Comparison of ENCODE assay signal across 23 cellular contexts in genomic region chr1:168271636-168272035, GRCh38. TPM values are rescaled to one million over a fixed set of nuclear protein-coding genes. Genes with fewer than 3 reads are reported as not detected.
DNase-seq lines count a peak whose midpoint lies in the region; ATAC-seq and TF ChIP-seq lines count a peak whose summit lies in the region.
"Had no signal": no experiment of that assay in that cellular context is flagged by ENCODE, and none has a peak within 500 bp of the region (broad histone marks: within the 10 kb centered on the region; RNA-seq: fewer than 3 reads in every experiment).

No MANE protein-coding gene starts in this region.

- no peak overlapping the region for H3K4me3 ChIP-seq in HCT116 (replicated peaks in 1 of 2; ENCODE audit: low read depth in 1 of 2, low read length in 2 of 2)
- H3K4me3 ChIP-seq in mucosa of descending colon: no peak overlapping the region
- no peak overlapping the region for H3K4me3 ChIP-seq in SK-N-SH (ENCODE audit: low read depth in 2 of 2, low read length in 1 of 2)
- H3K4me3 ChIP-seq: A549; BLaER1 treated with 17β-estradiol and CSF1 and Interleukin-3, amounts not matched to agents 10 nM and 100 nM; Peyer's patch had no signal

- BruUV-seq in HCT116 (replicated peaks; lab: Mats Ljungman, UMichigan): no TSS peak

- POLR2A ChIA-PET in HCT116 (lab: Charles Lee): no interaction called here
- POLR2A ChIA-PET in RWPE1 (lab: Yijun Ruan, JAX; ENCODE audit: low non-redundant PET): no interaction called here
- POLR2A ChIA-PET in SK-N-SH (lab: Yijun Ruan, JAX): no interaction called here

- TF ChIP-seq POLR2A in HCT116 (IDR thresholded peaks at IDR 0.05; ENCODE audit: borderline replicate concordance, extremely low read depth, insufficient read depth, insufficient read length): no peak

- H3K9me2 ChIP-seq in HCT116 (ENCODE audit: insufficient read depth): no peaks in the 10 kb centered on the region
- H3K9me2 ChIP-seq in SK-N-SH: no peaks in the 10 kb centered on the region

- H2AFZ ChIP-seq in HCT116 (ENCODE audit: low read depth, low read length, poor library complexity, severe bottlenecking) (no peak overlapping the region), SK-N-SH (ENCODE audit: low read depth) (no peak overlapping the region)

- TF ChIP-seq CTCF in HCT116 (IDR thresholded peaks at IDR 0.05 in 2 of 3, conservative IDR thresholded peaks at IDR 0.05 in 1 of 3; ENCODE audit: borderline replicate concordance in 1 of 3, insufficient read depth in 1 of 3, low read depth in 2 of 3, low read length in 2 of 3) (no peak), RWPE1 (conservative IDR thresholded peaks at IDR 0.05; ENCODE audit: low read depth) (no peak), foreskin keratinocyte (conservative IDR thresholded peaks at IDR 0.05) (no peak), mucosa of descending colon (IDR thresholded peaks at IDR 0.05) (no peak), SK-N-SH (IDR thresholded peaks at IDR 0.05) (no peak)

- no peaks in the 10 kb centered on the region for H3K27me3 ChIP-seq in HCT116 (ENCODE audit: insufficient read depth, low read length)
- no peaks in the 10 kb centered on the region for H3K27me3 ChIP-seq in foreskin keratinocyte
- H3K27me3 ChIP-seq in SK-N-SH (ENCODE audit: insufficient read depth): no peaks in the 10 kb centered on the region
- H3K27me3 ChIP-seq: BLaER1 treated with 17β-estradiol and CSF1 and Interleukin-3, amounts not matched to agents 10 nM and 100 nM; Peyer's patch had no signal

- H3K79me2 ChIP-seq in HCT116 (ENCODE audit: insufficient read depth, low read length): no peaks in the 10 kb centered on the region
- H3K79me2 ChIP-seq in SK-N-SH (ENCODE audit: insufficient read depth): 0 out of 2 replicates have a peak, but pooled peaks cover 5% of the 10 kb centered on the region

- H4K20me1 ChIP-seq in HCT116 (ENCODE audit: insufficient read depth): no peaks in the 10 kb centered on the region
- H4K20me1 ChIP-seq in SK-N-SH (ENCODE audit: insufficient read depth): no peaks in the 10 kb centered on the region
- H4K20me1 ChIP-seq: BLaER1 treated with 17β-estradiol and CSF1 and Interleukin-3, amounts not matched to agents 10 nM and 100 nM had no signal

- peak; percentile 5 for DNase-seq in DMS79 (lab: John Stamatoyannopoulos, UW)
- peak; percentile 34 for DNase-seq in HCT116 (ENCODE audit: low read depth, low spot score)
- peak; percentile 73 for DNase-seq in RWPE1 (ENCODE audit: low spot score)
- DNase-seq in foreskin keratinocyte: peak; percentile 41 to 66
- no peak for DNase-seq in mucosa of descending colon
- DNase-seq in HuH-7.5 (ENCODE audit: low spot score): no peak
- no peak for DNase-seq in SK-N-SH
- DNase-seq: AML-193; CD4-positive, alpha-beta T cell; GDM1; HCEC 1CT; KBM-7; MM.1S; NCI-H2029 treated with DMSO at 0.1 percent for 48 hours; NCI-H524; NCI-H774; Peyer's patch; T-helper 2 cell had no signal

- CTCF ChIA-PET in HCT116 (lab: Charles Lee) (no interaction called here), RWPE1 (lab: Yijun Ruan, JAX) (no interaction called here), SK-N-SH (lab: Yijun Ruan, JAX) (no interaction called here)

- ATAC-seq in HCT116 (peak; percentile 78), foreskin keratinocyte (peak; percentile 46), mucosa of descending colon (no peak), HG03135 (IDR thresholded peaks at IDR 0.05; ENCODE audit: unreplicated experiment) (no peak)
- ATAC-seq: A549, HepG2, SK-N-SH treated with all-trans-retinoic acid at 6 μM for 48 hours had no signal

- H3K36me3 ChIP-seq in HCT116 (ENCODE audit: control insufficient read depth in 1 of 2, insufficient read depth in 2 of 2, low read length in 2 of 2): no peaks in the 10 kb centered on the region
- H3K36me3 ChIP-seq in mucosa of descending colon (ENCODE audit: low read depth): no peaks in the 10 kb centered on the region
- no peaks in the 10 kb centered on the region for H3K36me3 ChIP-seq in SK-N-SH (replicated peaks in 1 of 2; ENCODE audit: control insufficient read depth in 1 of 2, insufficient read depth in 2 of 2, low read length in 1 of 2)
- H3K36me3 ChIP-seq: Peyer's patch had no signal

- peak overlapping the region; percentile 21 for H3K4me2 ChIP-seq in HCT116 (ENCODE audit: low read length)
- no peak overlapping the region for H3K4me2 ChIP-seq in SK-N-SH
- H3K4me2 ChIP-seq: A549; BLaER1 treated with 17β-estradiol and CSF1 and Interleukin-3, amounts not matched to agents 10 nM and 100 nM had no signal

- RAD21 ChIA-PET in HCT116 (lab: Charles Lee; ENCODE audit: low non-redundant PET in 1 of 2, low total read pairs in 2 of 2, uncharacterized antibody in 2 of 2, unreplicated experiment in 2 of 2): no interaction called here

- no peak overlapping the region for H3K27ac ChIP-seq in HCT116 (ENCODE audit: low read depth, low read length)
- no peak overlapping the region for H3K27ac ChIP-seq in RWPE1
- H3K27ac ChIP-seq in foreskin keratinocyte: no peak overlapping the region
- no peak overlapping the region for H3K27ac ChIP-seq in SK-N-SH (ENCODE audit: low read depth in 2 of 2, low read length in 1 of 2)
- H3K27ac ChIP-seq: A549; BLaER1 treated with 17β-estradiol and CSF1 and Interleukin-3, amounts not matched to agents 10 nM and 100 nM; Peyer's patch had no signal

- TF ChIP-seq EP300 in SK-N-SH (IDR thresholded peaks at IDR 0.05; ENCODE audit: borderline replicate concordance in 1 of 2, low read depth in 1 of 2, low read length in 1 of 2): no peak

- no peaks in the 10 kb centered on the region for H3K9me3 ChIP-seq in HCT116 (ENCODE audit: control insufficient read depth in 1 of 2, insufficient read depth in 1 of 2, low read depth in 1 of 2, low read length in 2 of 2)
- no peaks in the 10 kb centered on the region for H3K9me3 ChIP-seq in mucosa of descending colon
- H3K9me3 ChIP-seq in SK-N-SH: no peaks in the 10 kb centered on the region
- H3K9me3 ChIP-seq: A549, Peyer's patch had no signal

- H3K4me1 ChIP-seq in HCT116 (ENCODE audit: control insufficient read depth in 1 of 2, insufficient read depth in 2 of 2, low read length in 2 of 2) (peaks cover 8 to 11% of the 10 kb centered on the region in 2 experiments), foreskin keratinocyte (peaks cover 5% of the 10 kb centered on the region), mucosa of descending colon (ENCODE audit: low read depth) (no peaks in the 10 kb centered on the region), SK-N-SH (ENCODE audit: control insufficient read depth in 1 of 2, insufficient read depth in 2 of 2, low read depth in 1 of 2, low read length in 1 of 2) (peaks cover 0 to 3% of the 10 kb centered on the region in 2 experiments; a peak in 1 of 4 replicates)
- H3K4me1 ChIP-seq: A549, Peyer's patch had no signal

- intact Hi-C loops in HCT116 (cut with micrococcal nuclease) (no loop called here), mucosa of descending colon (cut with DNase I, micrococcal nuclease) (no loop called here)

- WGBS in SK-N-SH (ENCODE audit: low lambda C conversion rate): 31% methylated on average over 1 of the region's 1 CpG

- H3F3A ChIP-seq in SK-N-SH (replicated peaks; ENCODE audit: insufficient read depth): peaks cover 3% of the 10 kb centered on the region

- TF ChIP-seq RAD21 in HCT116 (IDR thresholded peaks at IDR 0.05; ENCODE audit: low read depth): no peak
- no peak for TF ChIP-seq RAD21 in SK-N-SH (IDR thresholded peaks at IDR 0.05; ENCODE audit: low read length)

- no peak overlapping the region for H3K9ac ChIP-seq in HCT116 (ENCODE audit: low read length)
- no peak overlapping the region for H3K9ac ChIP-seq in SK-N-SH
- H3K9ac ChIP-seq: BLaER1 treated with 17β-estradiol and CSF1 and Interleukin-3, amounts not matched to agents 10 nM and 100 nM had no signal

TF ChIP-seq in HCT116, 20 proteins besides CTCF, POLR2A, EP300 and RAD21:
- peak; percentile 63 for TF ChIP-seq CEBPB (IDR thresholded peaks at IDR 0.05; ENCODE audit: low read depth)
- peak; percentile 62 for TF ChIP-seq SP1 (IDR thresholded peaks at IDR 0.05; ENCODE audit: low read depth)
- TF ChIP-seq YY1 (IDR thresholded peaks at IDR 0.05; ENCODE audit: extremely low read depth, insufficient replicate concordance, low read depth, low read length): no peak
- 0 out of 2 replicates have a peak, but pooled peaks have one; percentile 15 for TF ChIP-seq CBX3 (IDR thresholded peaks at IDR 0.05; ENCODE audit: low read depth)

TF ChIP-seq in SK-N-SH, 30 proteins besides CTCF, POLR2A, EP300 and RAD21:
- no peak for TF ChIP-seq GATA2 (CRISPR knock-in tag; IDR thresholded peaks at IDR 0.05)

RNA-seq across cellular contexts. Expression of gene TBX19, which starts 9.0 kb away (rescaled TPM):
- 3.0 TPM for total RNA-seq in HCT116 (2021; ENCODE audit: unreplicated experiment)
- 2.2 and 2.8 TPM in 2 replicates for polyA plus RNA-seq in HCT116 (2012)
- total RNA-seq in foreskin keratinocyte: 0.24 and 0.32 TPM in 2 replicates
- 0.35 and 0.37 TPM in 2 replicates for polyA plus RNA-seq in foreskin keratinocyte
- total RNA-seq in mucosa of descending colon: 1 to 10 TPM; 1.1 to 2.6 (median 2.3) TPM
- 2.7 and 3.5 TPM in 2 replicates for polyA plus RNA-seq in SK-N-SH (2012; rRNA removed)
- 1.6 and 1.7 TPM in 2 replicates for polyA plus RNA-seq in SK-N-SH (2012; cell fraction: cytosol; rRNA removed)
- polyA plus RNA-seq in SK-N-SH (2012; cell fraction: nucleus; rRNA removed): 8.1 and 13.1 TPM in 2 replicates

RNA-seq across cellular contexts. Expression of gene SFT2D2, which starts 45.8 kb away (rescaled TPM):
- total RNA-seq in HCT116 (2021; ENCODE audit: unreplicated experiment): 57.5 TPM
- 7.2 TPM in 2 replicates for polyA plus RNA-seq in HCT116 (2012)
- 33.6 and 35.6 TPM in 2 replicates for total RNA-seq in foreskin keratinocyte
- polyA plus RNA-seq in foreskin keratinocyte: 6.1 TPM in 2 replicates
- 10 to 100 TPM; 62.0 to 87.0 (median 70.6) TPM for total RNA-seq in mucosa of descending colon
- polyA plus RNA-seq in SK-N-SH (2012; rRNA removed): 9.3 and 13.2 TPM in 2 replicates
- polyA plus RNA-seq in SK-N-SH (2012; cell fraction: cytosol; rRNA removed): 11.7 and 12.9 TPM in 2 replicates
- 6.9 and 15.3 TPM in 2 replicates for polyA plus RNA-seq in SK-N-SH (2012; cell fraction: nucleus; rRNA removed)

Comparison
In these comparisons a context has a peak if more than half of its experiments do, and no peak if none do; other contexts are left out.
1. DNase-seq: peak in DMS79 (single experiment), HCT116 (single experiment), RWPE1 (single experiment) and foreskin keratinocyte (2 of 2); none in mucosa of descending colon (0 of 3), HuH-7.5 (single experiment) and SK-N-SH (single experiment).
2. ATAC-seq: peak in HCT116 (single experiment) and foreskin keratinocyte (single experiment); none in mucosa of descending colon (single experiment) and HG03135 (single experiment).